Comparison of ENCODE assay signal across 1 cellular context in genomic region chr1:21251773-21252471, GRCh38.
TF ChIP-seq lines count a peak whose summit lies in the region.

No MANE protein-coding gene starts in this region.

TF ChIP-seq in HepG2, 621 proteins besides CTCF, POLR2A, EP300 and RAD21 (continued from another document and continues in another):
- TF ChIP-seq, protein P1, sequence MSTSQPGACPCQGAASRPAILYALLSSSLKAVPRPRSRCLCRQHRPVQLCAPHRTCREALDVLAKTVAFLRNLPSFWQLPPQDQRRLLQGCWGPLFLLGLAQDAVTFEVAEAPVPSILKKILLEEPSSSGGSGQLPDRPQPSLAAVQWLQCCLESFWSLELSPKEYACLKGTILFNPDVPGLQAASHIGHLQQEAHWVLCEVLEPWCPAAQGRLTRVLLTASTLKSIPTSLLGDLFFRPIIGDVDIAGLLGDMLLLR (CRISPR knock-in tag; IDR thresholded peaks at IDR 0.05), result no peak
- TF ChIP-seq ZNF276 (CRISPR knock-in tag; IDR thresholded peaks at IDR 0.05; ENCODE audit: low read depth) (no peak), HMG20A (CRISPR knock-in tag; IDR thresholded peaks at IDR 0.05; ENCODE audit: borderline replicate concordance) (peak; percentile 79; the same call in 1 of the 2 replicates), ZFP41 (CRISPR knock-in tag; IDR thresholded peaks at IDR 0.05; ENCODE audit: borderline replicate concordance) (no peak), ARID4A (CRISPR knock-in tag; IDR thresholded peaks at IDR 0.05; ENCODE audit: borderline replicate concordance) (no peak; the same call in 1 of the 2 replicates), RELA (CRISPR knock-in tag; IDR thresholded peaks at IDR 0.05) (no peak), ZNF124 (CRISPR knock-in tag; IDR thresholded peaks at IDR 0.05) (peak; percentile 53; the same call in 1 of the 2 replicates), YEATS4 (CRISPR knock-in tag; IDR thresholded peaks at IDR 0.05; ENCODE audit: borderline replicate concordance) (peak; percentile 58; the same call in 1 of the 2 replicates), ZSCAN22 (CRISPR knock-in tag; IDR thresholded peaks at IDR 0.05) (no peak), MBNL3 (CRISPR knock-in tag; conservative IDR thresholded peaks at IDR 0.05) (no peak), ZNF782 (CRISPR knock-in tag; IDR thresholded peaks at IDR 0.05; ENCODE audit: borderline replicate concordance) (no peak), SMAD3 (CRISPR knock-in tag; IDR thresholded peaks at IDR 0.05) (no peak), ZFP36L1 (CRISPR knock-in tag; IDR thresholded peaks at IDR 0.05) (no peak), TEAD3 (CRISPR knock-in tag; optimal IDR thresholded peaks at IDR 0.05; ENCODE audit: borderline replicate concordance) (peak; percentile 64), NR2F6 (IDR thresholded peaks at IDR 0.05) (peak; percentile 81), NR2F6 (CRISPR knock-in tag; IDR thresholded peaks at IDR 0.05) (peak; percentile 84), CCDC6 (CRISPR knock-in tag; IDR thresholded peaks at IDR 0.05) (no peak), PCBP1 (IDR thresholded peaks at IDR 0.05; ENCODE audit: borderline replicate concordance, low read depth, low read length) (no peak), ZNF773 (CRISPR knock-in tag; IDR thresholded peaks at IDR 0.05; ENCODE audit: borderline replicate concordance) (no peak), NFYC (CRISPR knock-in tag; IDR thresholded peaks at IDR 0.05) (peak; percentile 61; the same call in 1 of the 2 replicates), FOXK1 (CRISPR knock-in tag; IDR thresholded peaks at IDR 0.05; ENCODE audit: borderline replicate concordance, low read depth) (peak; percentile 86), TP53 (CRISPR knock-in tag; conservative IDR thresholded peaks at IDR 0.05) (no peak), ARNT (IDR thresholded peaks at IDR 0.05) (no peak), PITX1 (CRISPR knock-in tag; IDR thresholded peaks at IDR 0.05) (peak; percentile 93), EED (CRISPR knock-in tag; IDR thresholded peaks at IDR 0.05) (no peak), FLYWCH1 (CRISPR knock-in tag; IDR thresholded peaks at IDR 0.05) (no peak), EEA1 (CRISPR knock-in tag; IDR thresholded peaks at IDR 0.05; ENCODE audit: borderline replicate concordance) (no peak), ZNF354B (CRISPR knock-in tag; IDR thresholded peaks at IDR 0.05) (no peak), ELF1 (CRISPR knock-in tag; IDR thresholded peaks at IDR 0.05) (no peak), NFIB (CRISPR knock-in tag; IDR thresholded peaks at IDR 0.05; ENCODE audit: borderline replicate concordance) (no peak), CHD4 (IDR thresholded peaks at IDR 0.05; ENCODE audit: borderline replicate concordance, low read length) (no peak; the same call in 1 of the 2 replicates), ELF3 (CRISPR knock-in tag; IDR thresholded peaks at IDR 0.05) (peak; percentile 55), MAZ (IDR thresholded peaks at IDR 0.05; ENCODE audit: borderline replicate concordance, low read depth, low read length) (no peak), MAZ (CRISPR knock-in tag; IDR thresholded peaks at IDR 0.05; ENCODE audit: low read depth) (no peak), ETS1 (CRISPR knock-in tag; IDR thresholded peaks at IDR 0.05) (no peak), TOPORS (CRISPR knock-in tag; IDR thresholded peaks at IDR 0.05) (no peak), DMAP1 (CRISPR knock-in tag; IDR thresholded peaks at IDR 0.05) (no peak), ZNF234 (CRISPR knock-in tag; conservative IDR thresholded peaks at IDR 0.05) (no peak), GTF3A (CRISPR knock-in tag; conservative IDR thresholded peaks at IDR 0.05) (no peak), HNF4A (CRISPR knock-in tag; IDR thresholded peaks at IDR 0.05) (peak; percentile 88), ZBTB20 (CRISPR knock-in tag; IDR thresholded peaks at IDR 0.05; ENCODE audit: borderline replicate concordance, low read depth) (peak; percentile 84; the same call in 1 of the 2 replicates)
- TF ChIP-seq, protein P2, sequence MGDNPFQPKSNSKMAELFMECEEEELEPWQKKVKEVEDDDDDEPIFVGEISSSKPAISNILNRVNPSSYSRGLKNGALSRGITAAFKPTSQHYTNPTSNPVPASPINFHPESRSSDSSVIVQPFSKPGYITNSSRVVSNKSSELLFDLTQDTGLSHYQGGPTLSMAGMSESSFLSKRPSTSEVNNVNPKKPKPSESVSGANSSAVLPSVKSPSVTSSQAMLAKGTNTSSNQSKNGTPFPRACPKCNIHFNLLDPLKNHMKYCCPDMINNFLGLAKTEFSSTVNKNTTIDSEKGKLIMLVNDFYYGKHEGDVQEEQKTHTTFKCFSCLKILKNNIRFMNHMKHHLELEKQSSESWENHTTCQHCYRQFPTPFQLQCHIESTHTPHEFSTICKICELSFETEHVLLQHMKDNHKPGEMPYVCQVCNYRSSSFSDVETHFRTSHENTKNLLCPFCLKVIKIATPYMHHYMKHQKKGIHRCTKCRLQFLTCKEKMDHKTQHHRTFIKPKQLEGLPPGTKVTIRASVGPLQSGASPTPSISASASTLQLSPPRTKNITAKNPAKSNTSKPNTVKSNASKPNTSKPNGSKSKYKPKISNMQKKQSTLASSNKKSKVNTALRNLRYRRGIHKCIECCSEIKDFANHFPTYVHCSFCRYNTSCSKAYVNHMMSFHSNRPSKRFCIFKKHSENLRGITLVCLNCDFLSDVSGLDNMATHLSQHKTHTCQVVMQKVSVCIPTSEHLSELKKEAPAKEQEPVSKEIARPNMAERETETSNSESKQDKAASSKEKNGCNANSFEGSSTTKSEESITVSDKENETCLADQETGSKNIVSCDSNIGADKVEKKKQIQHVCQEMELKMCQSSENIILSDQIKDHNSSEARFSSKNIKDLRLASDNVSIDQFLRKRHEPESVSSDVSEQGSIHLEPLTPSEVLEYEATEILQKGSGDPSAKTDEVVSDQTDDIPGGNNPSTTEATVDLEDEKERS (CRISPR knock-in tag; IDR thresholded peaks at IDR 0.05), result peak; percentile 88
- TF ChIP-seq, protein P3, sequence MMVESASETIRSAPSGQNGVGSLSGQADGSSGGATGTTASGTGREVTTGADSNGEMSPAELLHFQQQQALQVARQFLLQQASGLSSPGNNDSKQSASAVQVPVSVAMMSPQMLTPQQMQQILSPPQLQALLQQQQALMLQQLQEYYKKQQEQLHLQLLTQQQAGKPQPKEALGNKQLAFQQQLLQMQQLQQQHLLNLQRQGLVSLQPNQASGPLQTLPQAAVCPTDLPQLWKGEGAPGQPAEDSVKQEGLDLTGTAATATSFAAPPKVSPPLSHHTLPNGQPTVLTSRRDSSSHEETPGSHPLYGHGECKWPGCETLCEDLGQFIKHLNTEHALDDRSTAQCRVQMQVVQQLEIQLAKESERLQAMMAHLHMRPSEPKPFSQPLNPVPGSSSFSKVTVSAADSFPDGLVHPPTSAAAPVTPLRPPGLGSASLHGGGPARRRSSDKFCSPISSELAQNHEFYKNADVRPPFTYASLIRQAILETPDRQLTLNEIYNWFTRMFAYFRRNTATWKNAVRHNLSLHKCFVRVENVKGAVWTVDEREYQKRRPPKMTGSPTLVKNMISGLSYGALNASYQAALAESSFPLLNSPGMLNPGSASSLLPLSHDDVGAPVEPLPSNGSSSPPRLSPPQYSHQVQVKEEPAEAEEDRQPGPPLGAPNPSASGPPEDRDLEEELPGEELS (CRISPR knock-in tag; IDR thresholded peaks at IDR 0.05), result peak; percentile 96
- TF ChIP-seq, protein P4, sequence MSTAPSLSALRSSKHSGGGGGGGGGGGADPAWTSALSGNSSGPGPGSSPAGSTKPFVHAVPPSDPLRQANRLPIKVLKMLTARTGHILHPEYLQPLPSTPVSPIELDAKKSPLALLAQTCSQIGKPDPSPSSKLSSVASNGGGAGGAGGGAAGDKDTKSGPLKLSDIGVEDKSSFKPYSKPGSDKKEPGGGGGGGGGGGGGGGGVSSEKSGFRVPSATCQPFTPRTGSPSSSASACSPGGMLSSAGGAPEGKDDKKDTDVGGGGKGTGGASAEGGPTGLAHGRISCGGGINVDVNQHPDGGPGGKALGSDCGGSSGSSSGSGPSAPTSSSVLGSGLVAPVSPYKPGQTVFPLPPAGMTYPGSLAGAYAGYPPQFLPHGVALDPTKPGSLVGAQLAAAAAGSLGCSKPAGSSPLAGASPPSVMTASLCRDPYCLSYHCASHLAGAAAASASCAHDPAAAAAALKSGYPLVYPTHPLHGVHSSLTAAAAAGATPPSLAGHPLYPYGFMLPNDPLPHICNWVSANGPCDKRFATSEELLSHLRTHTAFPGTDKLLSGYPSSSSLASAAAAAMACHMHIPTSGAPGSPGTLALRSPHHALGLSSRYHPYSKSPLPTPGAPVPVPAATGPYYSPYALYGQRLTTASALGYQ (CRISPR knock-in tag; IDR thresholded peaks at IDR 0.05), result peak; percentile 49; the same call in 1 of the 2 replicates
- TF ChIP-seq, protein P5, sequence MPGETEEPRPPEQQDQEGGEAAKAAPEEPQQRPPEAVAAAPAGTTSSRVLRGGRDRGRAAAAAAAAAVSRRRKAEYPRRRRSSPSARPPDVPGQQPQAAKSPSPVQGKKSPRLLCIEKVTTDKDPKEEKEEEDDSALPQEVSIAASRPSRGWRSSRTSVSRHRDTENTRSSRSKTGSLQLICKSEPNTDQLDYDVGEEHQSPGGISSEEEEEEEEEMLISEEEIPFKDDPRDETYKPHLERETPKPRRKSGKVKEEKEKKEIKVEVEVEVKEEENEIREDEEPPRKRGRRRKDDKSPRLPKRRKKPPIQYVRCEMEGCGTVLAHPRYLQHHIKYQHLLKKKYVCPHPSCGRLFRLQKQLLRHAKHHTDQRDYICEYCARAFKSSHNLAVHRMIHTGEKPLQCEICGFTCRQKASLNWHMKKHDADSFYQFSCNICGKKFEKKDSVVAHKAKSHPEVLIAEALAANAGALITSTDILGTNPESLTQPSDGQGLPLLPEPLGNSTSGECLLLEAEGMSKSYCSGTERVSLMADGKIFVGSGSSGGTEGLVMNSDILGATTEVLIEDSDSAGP (CRISPR knock-in tag; IDR thresholded peaks at IDR 0.05; ENCODE audit: borderline replicate concordance), result no peak
- TF ChIP-seq, protein P6, sequence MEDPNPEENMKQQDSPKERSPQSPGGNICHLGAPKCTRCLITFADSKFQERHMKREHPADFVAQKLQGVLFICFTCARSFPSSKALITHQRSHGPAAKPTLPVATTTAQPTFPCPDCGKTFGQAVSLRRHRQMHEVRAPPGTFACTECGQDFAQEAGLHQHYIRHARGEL (CRISPR knock-in tag; IDR thresholded peaks at IDR 0.05), result no peak
- TF ChIP-seq, protein P7, sequence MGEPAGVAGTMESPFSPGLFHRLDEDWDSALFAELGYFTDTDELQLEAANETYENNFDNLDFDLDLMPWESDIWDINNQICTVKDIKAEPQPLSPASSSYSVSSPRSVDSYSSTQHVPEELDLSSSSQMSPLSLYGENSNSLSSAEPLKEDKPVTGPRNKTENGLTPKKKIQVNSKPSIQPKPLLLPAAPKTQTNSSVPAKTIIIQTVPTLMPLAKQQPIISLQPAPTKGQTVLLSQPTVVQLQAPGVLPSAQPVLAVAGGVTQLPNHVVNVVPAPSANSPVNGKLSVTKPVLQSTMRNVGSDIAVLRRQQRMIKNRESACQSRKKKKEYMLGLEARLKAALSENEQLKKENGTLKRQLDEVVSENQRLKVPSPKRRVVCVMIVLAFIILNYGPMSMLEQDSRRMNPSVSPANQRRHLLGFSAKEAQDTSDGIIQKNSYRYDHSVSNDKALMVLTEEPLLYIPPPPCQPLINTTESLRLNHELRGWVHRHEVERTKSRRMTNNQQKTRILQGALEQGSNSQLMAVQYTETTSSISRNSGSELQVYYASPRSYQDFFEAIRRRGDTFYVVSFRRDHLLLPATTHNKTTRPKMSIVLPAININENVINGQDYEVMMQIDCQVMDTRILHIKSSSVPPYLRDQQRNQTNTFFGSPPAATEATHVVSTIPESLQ (CRISPR knock-in tag; conservative IDR thresholded peaks at IDR 0.05), result no peak
